ENCODE assay signal across 9 cellular contexts in genomic region chr17:81831563-81831956, GRCh38. TPM values are rescaled to one million over a fixed set of nuclear protein-coding genes. Genes with fewer than 3 reads are reported as not detected.
DNase-seq lines count a peak whose midpoint lies in the region; ATAC-seq, FAIRE-seq and TF ChIP-seq lines count a peak whose summit lies in the region.
"Had no signal": no experiment of that assay in that cellular context is flagged by ENCODE, and none has a peak within 500 bp of the region (broad histone marks: within the 10 kb centered on the region; RNA-seq: fewer than 3 reads in every experiment).

No MANE protein-coding gene starts in this region.

- H4K91ac ChIP-seq in H1 (replicated peaks; ENCODE audit: insufficient read length, low read length), result no peak overlapping the region

- H3K27ac ChIP-seq in PC-9 (no peak overlapping the region), H1 (ENCODE audit: low read depth, low read length) (no peak overlapping the region)

- H3K27me3 ChIP-seq in PC-9 (ENCODE audit: insufficient read depth, low read depth), result no peaks in the 10 kb centered on the region
- 0 out of 7 replicates have a peak, but pooled peaks cover 0 to 2% (median 0%) of the 10 kb centered on the region in 4 experiments for H3K27me3 ChIP-seq in H1 (replicated peaks in 1 of 4; ENCODE audit: control insufficient read depth in 3 of 4, extremely low read depth in 1 of 4, insufficient read depth in 3 of 4, low read length in 3 of 4)

- no peak overlapping the region for H3K9ac ChIP-seq in H1 (replicated peaks in 1 of 4; ENCODE audit: extremely low read depth in 1 of 4, low read depth in 3 of 4, low read length in 3 of 4)

- H2BK12ac ChIP-seq in H1 (ENCODE audit: low read depth, low read length), result no peak overlapping the region

- H3K9me3 ChIP-seq in PC-9 (ENCODE audit: insufficient read depth, low read depth) (no peaks in the 10 kb centered on the region), H1 (ENCODE audit: insufficient read depth in 2 of 2, low read depth in 1 of 2, low read length in 1 of 2) (no peaks in the 10 kb centered on the region)

- H2AK5ac ChIP-seq in H1 (ENCODE audit: low read depth, low read length), result 0 out of 2 replicates have a peak overlapping the region, but pooled peaks have one; percentile 24

- H3K4me1 ChIP-seq in PC-9 (replicated peaks; ENCODE audit: insufficient read depth), result no peaks in the 10 kb centered on the region
- peaks cover 0 to 15% (median 8%) of the 10 kb centered on the region in 4 experiments; a peak in 4 of 7 replicates for H3K4me1 ChIP-seq in H1 (replicated peaks in 1 of 4; ENCODE audit: control insufficient read depth in 3 of 4, insufficient read depth in 4 of 4, low read length in 3 of 4)

- no peak for TF ChIP-seq EP300 in H1 (IDR thresholded peaks at IDR 0.05; ENCODE audit: borderline replicate concordance in 1 of 2, low read depth in 2 of 2, low read length in 2 of 2)

- CTCF ChIA-PET in PC-9 (lab: Charles Lee), result no interaction called here
- CTCF ChIA-PET in H1 (lab: Charles Lee; ENCODE audit: partially characterized antibody), result interaction anchor here (1.4 to 2.5 kb wide), 2 partner anchors 9 to 24 kb away, joined by 5 to 9 read pairs; no protein-coding TSS in a partner anchor

- no peak overlapping the region for H2BK120ac ChIP-seq in H1 (replicated peaks; ENCODE audit: low read depth, low read length)

- WGBS in H1 (ENCODE audit: extremely low coverage in 1 of 2, insufficient coverage in 1 of 2, insufficient read length in 1 of 2, insufficient replicate concordance in 2 of 2, low coverage in 1 of 2, low lambda C conversion rate in 2 of 2, missing lambda C conversion rate in 1 of 2), 2 experiments, result 98% methylated on average over 7 of the region's 7 CpGs; no CpG with 5 or more reads in 1 of the 2 experiments

- H3K4me3 ChIP-seq in GM12865 (ENCODE audit: low read depth, low read length) (peak overlapping the region; percentile 64), PC-9 (no peak overlapping the region), H1 (ENCODE audit: extremely low read depth in 1 of 4, insufficient read depth in 2 of 4, low read depth in 3 of 4, low read length in 4 of 4) (0 out of 8 replicates have a peak overlapping the region, but pooled peaks of 1 of the 4 experiments have one; percentile 97), skeletal muscle cell (ENCODE audit: low read depth, low read length) (peak overlapping the region; percentile 74)

- H3K79me1 ChIP-seq in H1 (ENCODE audit: low read depth, low read length), result peaks cover 13% of the 10 kb centered on the region

- no peak overlapping the region for H2BK20ac ChIP-seq in H1 (ENCODE audit: low read length)

- H2BK5ac ChIP-seq in H1 (ENCODE audit: low read depth, low read length), result no peak overlapping the region

- no peaks in the 10 kb centered on the region; the same call in 1 of the 2 replicates for H3F3A ChIP-seq in PC-9 (ENCODE audit: insufficient read depth, low read depth)

- TF ChIP-seq RAD21 in H1 (IDR thresholded peaks at IDR 0.05 in 1 of 2, conservative IDR thresholded peaks at IDR 0.05 in 1 of 2; ENCODE audit: low read depth in 2 of 2, low read length in 2 of 2), result no peak

- no peak overlapping the region for H3K18ac ChIP-seq in H1 (ENCODE audit: extremely low read depth, low read length)

- H4K20me1 ChIP-seq in PC-9 (ENCODE audit: insufficient read depth), result no peaks in the 10 kb centered on the region
- peaks cover 0 to 16% of the 10 kb centered on the region in 2 experiments for H4K20me1 ChIP-seq in H1 (replicated peaks in 1 of 2; ENCODE audit: control insufficient read depth in 1 of 2, insufficient read depth in 2 of 2, low read length in 2 of 2)

- peak overlapping the region; percentile 59; the same call in 1 of the 2 replicates for H4K8ac ChIP-seq in H1 (ENCODE audit: extremely low read depth, insufficient read depth, low read length)

- no peak for TF ChIP-seq CTCF in GM12865 (IDR thresholded peaks at IDR 0.05; ENCODE audit: insufficient read depth, low read depth, low read length, missing control alignments)
- TF ChIP-seq CTCF in PC-9 (conservative IDR thresholded peaks at IDR 0.05), result no peak
- TF ChIP-seq CTCF in H1 (IDR thresholded peaks at IDR 0.05; ENCODE audit: control extremely low read depth in 1 of 3, insufficient read depth in 1 of 3, low read depth in 1 of 3, low read length in 3 of 3), result no peak

- H4K5ac ChIP-seq in H1 (ENCODE audit: insufficient read length, low read depth, low read length), result no peak overlapping the region

- POLR2A ChIA-PET in PC-9 (lab: Charles Lee; ENCODE audit: unreplicated experiment) (no interaction called here), H1 (lab: Charles Lee; ENCODE audit: partially characterized antibody) (interaction anchor here (5.0 kb wide), 1 partner anchor 12 kb away, joined by 37 read pairs; no protein-coding TSS in a partner anchor)

- no peak overlapping the region for H3K4ac ChIP-seq in H1 (replicated peaks; ENCODE audit: insufficient read length, low read depth, low read length)

- DNase-seq in GM12865 (ENCODE audit: low read depth) (peak; percentile 27), PC-9 (no peak), H1 (ENCODE audit: low read depth in 1 of 2, low spot score in 2 of 2) (no peak), skeletal muscle cell (ENCODE audit: low read depth) (no peak), left lobe of liver (ENCODE audit: low spot score) (no peak)

- no TSS peak for BruUV-seq in PC-9 (replicated peaks; lab: Mats Ljungman, UMichigan)

- H2BK15ac ChIP-seq in H1 (ENCODE audit: low read length), result no peak overlapping the region

- H3K36me3 ChIP-seq in PC-9 (ENCODE audit: low read depth), result no peaks in the 10 kb centered on the region
- no peaks in the 10 kb centered on the region; a peak in 1 of 8 replicates for H3K36me3 ChIP-seq in H1 (ENCODE audit: control insufficient read depth in 2 of 4, insufficient read depth in 4 of 4, low read length in 3 of 4)

- no peak for TF ChIP-seq POLR2A in H1 (IDR thresholded peaks at IDR 0.05; ENCODE audit: control extremely low read depth in 1 of 2, low read depth in 2 of 2, low read length in 2 of 2)

- no peak for ATAC-seq in HG03457 (IDR thresholded peaks at IDR 0.05; ENCODE audit: unreplicated experiment)
- ATAC-seq in HG02763 (IDR thresholded peaks at IDR 0.05; ENCODE audit: unreplicated experiment), result no peak
- no peak for ATAC-seq in left lobe of liver
- no peak for ATAC-seq in HG03095 (IDR thresholded peaks at IDR 0.05; ENCODE audit: unreplicated experiment)

- H3K23me2 ChIP-seq in H1 (ENCODE audit: low read depth, low read length), result peaks cover 8% of the 10 kb centered on the region

- H3K4me2 ChIP-seq in PC-9, result peak overlapping the region; percentile 83; the same call in 1 of the 2 replicates
- peak overlapping the region in 1 of 2 experiments; percentile 95; a peak in 3 of 4 replicates for H3K4me2 ChIP-seq in H1 (ENCODE audit: insufficient read depth in 1 of 2, low read depth in 2 of 2, low read length in 2 of 2)

- H3K9me2 ChIP-seq in PC-9 (ENCODE audit: insufficient read depth), result no peaks in the 10 kb centered on the region

- no peak for FAIRE-seq in H1 (lab: Jason Lieb, UNC)
- FAIRE-seq: endometrium had no signal

- no peak overlapping the region for H3K14ac ChIP-seq in H1 (ENCODE audit: insufficient read length)

- intact Hi-C loops in PC-9 (cut with micrococcal nuclease; ENCODE audit: unreplicated experiment), result no loop called here

- peaks cover 6% of the 10 kb centered on the region for H3K79me2 ChIP-seq in PC-9 (ENCODE audit: low read depth)
- peaks cover 0 to 15% of the 10 kb centered on the region in 2 experiments; a peak in 1 of 4 replicates for H3K79me2 ChIP-seq in H1 (ENCODE audit: control insufficient read depth in 1 of 2, insufficient read depth in 2 of 2, low read length in 2 of 2)

- H2AFZ ChIP-seq in PC-9, result no peak overlapping the region
- H2AFZ ChIP-seq in H1 (ENCODE audit: low read length), result no peak overlapping the region

- H3K56ac ChIP-seq in H1 (replicated peaks; ENCODE audit: insufficient read length, low read depth, low read length), result no peak overlapping the region

- H3K23ac ChIP-seq in H1 (ENCODE audit: insufficient read length), result no peak overlapping the region

RNA-seq across cellular contexts. Expression of gene MCRIP1, which starts 1.5 kb away (rescaled TPM):
- total RNA-seq in PC-9 (2021), result 53.8 and 84.0 TPM in 2 replicates
- total RNA-seq in H1 (2021; fragmentation: NEBNext Ultra II Directional; extraction: Animal tissue kit (Norgen Biotek cat#: 25700)), result 103 and 115 TPM in 2 replicates
- 151 and 250 TPM in 2 replicates for polyA plus RNA-seq in H1 (2011; rRNA removed)
- 137 TPM for polyA plus RNA-seq in H1 (2011; cell fraction: cytosol; rRNA removed)
- polyA plus RNA-seq in H1 (2011; cell fraction: nucleus; rRNA removed), result 155 TPM
- 57.5 to 88.6 TPM (median 84.7 TPM) in 4 replicates for polyA plus RNA-seq in H1 (2012, experiment 1 of 2)
- 119 TPM for polyA plus RNA-seq in H1 (2012, experiment 2 of 2)
- polyA plus RNA-seq in H1 (2013, experiment 1 of 2), result 91.7 TPM
- polyA plus RNA-seq in H1 (2013, experiment 2 of 2), result 90.0 TPM
- 11.4 and 21.6 TPM in 2 replicates for polyA minus RNA-seq in H1 (2011; rRNA and poly(A)+ RNA removed)
- polyA minus RNA-seq in H1 (2011; cell fraction: cytosol; rRNA and poly(A)+ RNA removed), result 42.3 TPM
- polyA minus RNA-seq in H1 (2011; cell fraction: nucleus; rRNA and poly(A)+ RNA removed), result 29.7 TPM
- total RNA-seq in left lobe of liver, result 17.9 TPM

RNA-seq across cellular contexts. Expression of gene PPP1R27, which starts 3.3 kb away (rescaled TPM):
- total RNA-seq in PC-9 (2021) (not detected in 2 replicates), left lobe of liver (not detected)
- total RNA-seq in H1 (2021; fragmentation: NEBNext Ultra II Directional; extraction: Animal tissue kit (Norgen Biotek cat#: 25700)), result not detected in 2 replicates
- 0.27 and 0.30 TPM in 2 replicates for polyA plus RNA-seq in H1 (2011; rRNA removed)
- not detected for polyA plus RNA-seq in H1 (2011; cell fraction: cytosol; rRNA removed)
- polyA plus RNA-seq in H1 (2011; cell fraction: nucleus; rRNA removed), result 0.43 TPM
- polyA plus RNA-seq in H1 (2012, experiment 1 of 2), result 0.17 to 0.51 TPM (median 0.20 TPM) in 3 of 4 replicates, not detected in the other
- not detected for polyA plus RNA-seq in H1 (2012, experiment 2 of 2)
- 0.34 TPM for polyA plus RNA-seq in H1 (2013, experiment 1 of 2)
- polyA plus RNA-seq in H1 (2013, experiment 2 of 2), result 0.46 TPM
- not detected in 2 replicates for polyA minus RNA-seq in H1 (2011; rRNA and poly(A)+ RNA removed)
- polyA minus RNA-seq in H1 (2011; cell fraction: cytosol; rRNA and poly(A)+ RNA removed), result not detected
- polyA minus RNA-seq in H1 (2011; cell fraction: nucleus; rRNA and poly(A)+ RNA removed), result not detected

RNA-seq across cellular contexts. Expression of gene GCGR, which starts 27.6 kb away (rescaled TPM):
- not detected in 2 replicates for total RNA-seq in PC-9 (2021)
- total RNA-seq in H1 (2021; fragmentation: NEBNext Ultra II Directional; extraction: Animal tissue kit (Norgen Biotek cat#: 25700)), result 0.56 and 0.61 TPM in 2 replicates
- polyA plus RNA-seq in H1 (2011; rRNA removed), result 0.44 and 0.60 TPM in 2 replicates
- 0.43 TPM for polyA plus RNA-seq in H1 (2011; cell fraction: cytosol; rRNA removed)
- 2.9 TPM for polyA plus RNA-seq in H1 (2011; cell fraction: nucleus; rRNA removed)
- polyA plus RNA-seq in H1 (2012, experiment 1 of 2), result 0.31 to 1.1 TPM (median 0.58 TPM) in 4 replicates
- polyA plus RNA-seq in H1 (2012, experiment 2 of 2), result 0.24 TPM
- polyA plus RNA-seq in H1 (2013, experiment 1 of 2), result 0.43 TPM
- polyA plus RNA-seq in H1 (2013, experiment 2 of 2), result 0.31 TPM
- polyA minus RNA-seq in H1 (2011; rRNA and poly(A)+ RNA removed), result 0.38 TPM in 1 of 2 replicates, not detected in the other
- not detected for polyA minus RNA-seq in H1 (2011; cell fraction: cytosol; rRNA and poly(A)+ RNA removed)
- 0.40 TPM for polyA minus RNA-seq in H1 (2011; cell fraction: nucleus; rRNA and poly(A)+ RNA removed)
- total RNA-seq in left lobe of liver, result 109 TPM

RNA-seq across cellular contexts. Expression of gene P4HB, which starts 28.8 kb away (rescaled TPM):
- total RNA-seq in PC-9 (2021) (636 and 782 TPM in 2 replicates), left lobe of liver (1,392 TPM)
- 374 and 379 TPM in 2 replicates for total RNA-seq in H1 (2021; fragmentation: NEBNext Ultra II Directional; extraction: Animal tissue kit (Norgen Biotek cat#: 25700))
- 41.4 and 66.6 TPM in 2 replicates for polyA plus RNA-seq in H1 (2011; rRNA removed)
- 49.7 TPM for polyA plus RNA-seq in H1 (2011; cell fraction: cytosol; rRNA removed)
- 116 TPM for polyA plus RNA-seq in H1 (2011; cell fraction: nucleus; rRNA removed)
- polyA plus RNA-seq in H1 (2012, experiment 1 of 2), result 306 to 512 TPM (median 430 TPM) in 4 replicates
- 477 TPM for polyA plus RNA-seq in H1 (2012, experiment 2 of 2)
- 846 TPM for polyA plus RNA-seq in H1 (2013, experiment 1 of 2)
- polyA plus RNA-seq in H1 (2013, experiment 2 of 2), result 918 TPM
- polyA minus RNA-seq in H1 (2011; rRNA and poly(A)+ RNA removed), result 63.4 and 66.2 TPM in 2 replicates
- polyA minus RNA-seq in H1 (2011; cell fraction: cytosol; rRNA and poly(A)+ RNA removed), result 124 TPM
- polyA minus RNA-seq in H1 (2011; cell fraction: nucleus; rRNA and poly(A)+ RNA removed), result 107 TPM

RNA-seq across cellular contexts. Expression of gene ARHGDIA, which starts 39.6 kb away (rescaled TPM):
- total RNA-seq in PC-9 (2021) (242 and 309 TPM in 2 replicates), left lobe of liver (109 TPM)
- total RNA-seq in H1 (2021; fragmentation: NEBNext Ultra II Directional; extraction: Animal tissue kit (Norgen Biotek cat#: 25700)), result 217 and 246 TPM in 2 replicates
- polyA plus RNA-seq in H1 (2011; rRNA removed), result 62.4 and 155 TPM in 2 replicates
- polyA plus RNA-seq in H1 (2011; cell fraction: cytosol; rRNA removed), result 39.2 TPM
- 107 TPM for polyA plus RNA-seq in H1 (2011; cell fraction: nucleus; rRNA removed)
- polyA plus RNA-seq in H1 (2012, experiment 1 of 2), result 161 to 279 TPM (median 213 TPM) in 4 replicates
- 154 TPM for polyA plus RNA-seq in H1 (2012, experiment 2 of 2)
- polyA plus RNA-seq in H1 (2013, experiment 1 of 2), result 184 TPM
- 192 TPM for polyA plus RNA-seq in H1 (2013, experiment 2 of 2)
- polyA minus RNA-seq in H1 (2011; rRNA and poly(A)+ RNA removed), result 14.2 and 21.5 TPM in 2 replicates
- 58.5 TPM for polyA minus RNA-seq in H1 (2011; cell fraction: cytosol; rRNA and poly(A)+ RNA removed)
- 44.3 TPM for polyA minus RNA-seq in H1 (2011; cell fraction: nucleus; rRNA and poly(A)+ RNA removed)

Comparison
In these comparisons a context has a peak if more than half of its experiments do, and no peak if none do; other contexts are left out.
1. RNA of gene GCGR, which starts 27.6 kb away (total RNA-seq): 109 TPM in left lobe of liver (single experiment); 0.56 to 0.61 TPM in H1 and not detected in PC-9; every median in the first group is over 10 times any median in the second.